25 cellular contexts compared by ENCODE assay signal in the genomic region with DNA sequence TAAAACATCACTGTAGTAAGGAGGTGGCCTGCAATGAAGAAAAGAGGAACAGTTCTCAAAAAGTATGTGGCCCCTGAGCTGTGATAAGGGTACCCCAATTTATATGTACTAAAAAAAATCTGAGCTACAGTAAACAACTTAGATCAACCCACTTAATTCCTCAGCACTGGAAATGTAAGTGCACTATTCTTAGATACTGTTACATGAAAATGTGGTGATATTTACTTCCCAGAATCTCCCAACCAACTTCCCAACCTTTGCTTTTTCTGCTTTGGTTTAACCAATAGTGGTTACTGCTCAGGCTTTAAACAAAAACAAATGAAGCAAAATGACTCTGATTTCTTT.
DNase-seq lines count a peak whose midpoint lies in the region; TF ChIP-seq lines count a peak whose summit lies in the region.
"Had no signal": no experiment of that assay in that cellular context is flagged by ENCODE, and none has a peak within 500 bp of the region (broad histone marks: within the 10 kb centered on the region; RNA-seq: fewer than 3 reads in every experiment).

No MANE protein-coding gene starts in this region.

- no peaks in the 10 kb centered on the region for H3K9me2 ChIP-seq in MM.1S (replicated peaks; ENCODE audit: insufficient read depth, low read length)
- H3K9me2 ChIP-seq in hepatocyte (replicated peaks; ENCODE audit: insufficient read depth) = no peaks in the 10 kb centered on the region

- no peaks in the 10 kb centered on the region for H3K36me3 Mint-ChIP-seq in CD8-positive, alpha-beta memory T cell
- H3K36me3 Mint-ChIP-seq: activated CD8-positive, alpha-beta memory T cell treated with anti-CD3 and anti-CD28 coated beads, Interleukin-2, amount 10 ng/mL, durations not matched to agents 7 days and 5 days; stimulated activated memory B cell treated with anti-CD40 and anti-IgM and Interleukin-4, amounts not matched to agents 10 μg/mL and 1 μg/mL and 100 μg/mL, for 72 hours had no signal

- CTCF ChIA-PET in CD8-positive, alpha-beta memory T cell (lab: Charles Lee) = no interaction called here

- H3K9ac ChIP-seq in MM.1S (ENCODE audit: low read length) (no peak overlapping the region), colonic mucosa (ENCODE audit: low read depth in 2 of 2, low read length in 2 of 2) (no peak overlapping the region), smooth muscle cell (ENCODE audit: low read depth) (no peak overlapping the region)

- H3K27ac ChIP-seq in MM.1S (ENCODE audit: low read length) (peak overlapping the region; percentile 29; the same call in 1 of the 2 replicates), colonic mucosa (peak overlapping the region; percentile 26), hepatocyte (peak overlapping the region; percentile 76), smooth muscle cell (ENCODE audit: low read depth) (peak overlapping the region; percentile 71)
- no peak overlapping the region for H3K27ac ChIP-seq in CD8-positive, alpha-beta memory T cell (ENCODE audit: low read depth, low read length)
- H3K27ac ChIP-seq: prostate gland had no signal

- peaks cover 0 to 4% (median 0%) of the 10 kb centered on the region in 5 donors for H3K9me3 Mint-ChIP-seq in CD8-positive, alpha-beta memory T cell
- H3K9me3 Mint-ChIP-seq: activated T-helper 1 cell treated with anti-CD3 and anti-CD28 coated beads, Interleukin-12 subunit alpha, Interleukin-12 subunit beta, Interleukin-2, Interleukin-4 antibody, amounts not matched to agents 30 ng/mL and 10 ng/mL and 1 ng/mL, durations not matched to agents 14 hours and 24 hours and 36 hours; nephron; stimulated activated memory B cell treated with anti-CD40 and anti-IgM and Interleukin-4, amounts not matched to agents 10 μg/mL and 1 μg/mL and 100 μg/mL, for 72 hours had no signal

- H3K4me3 ChIP-seq in MM.1S (ENCODE audit: low read length) (no peak overlapping the region), colonic mucosa (no peak overlapping the region), hepatocyte (no peak overlapping the region), smooth muscle cell (no peak overlapping the region)
- no peak overlapping the region for H3K4me3 ChIP-seq in CD8-positive, alpha-beta memory T cell (ENCODE audit: low read length)
- H3K4me3 ChIP-seq: esophagus squamous epithelium, HAP-1, K562, prostate gland, testis had no signal

- H3K4me1 ChIP-seq in MM.1S (ENCODE audit: low read length) (peaks cover 44% of the 10 kb centered on the region), colonic mucosa (no peaks in the 10 kb centered on the region), hepatocyte (ENCODE audit: insufficient read depth) (peaks cover 21% of the 10 kb centered on the region), smooth muscle cell (ENCODE audit: low read depth) (peaks cover 31% of the 10 kb centered on the region)
- no peaks in the 10 kb centered on the region for H3K4me1 ChIP-seq in CD8-positive, alpha-beta memory T cell (ENCODE audit: insufficient read depth, low read length)
- H3K4me1 ChIP-seq: esophagus squamous epithelium, HAP-1, prostate gland had no signal

- H3K4me1 Mint-ChIP-seq in CD8-positive, alpha-beta memory T cell = no peaks in the 10 kb centered on the region
- H3K4me1 Mint-ChIP-seq: activated CD4-positive, alpha-beta T cell treated with anti-CD3 and anti-CD28 coated beads for 36 hours; activated CD8-positive, alpha-beta memory T cell treated with anti-CD3 and anti-CD28 coated beads, Interleukin-2, amount 10 ng/mL, durations not matched to agents 7 days and 5 days; CD4-positive, alpha-beta memory T cell; stimulated activated memory B cell treated with anti-CD40 and anti-IgM and Interleukin-4, amounts not matched to agents 10 μg/mL and 1 μg/mL and 100 μg/mL, for 72 hours had no signal

- H3K9me3 ChIP-seq in MM.1S (replicated peaks; ENCODE audit: insufficient read depth, low read length) (no peaks in the 10 kb centered on the region), colonic mucosa (no peaks in the 10 kb centered on the region), hepatocyte (ENCODE audit: low read depth) (no peaks in the 10 kb centered on the region), smooth muscle cell (replicated peaks; ENCODE audit: low read depth) (no peaks in the 10 kb centered on the region)
- H3K9me3 ChIP-seq in CD8-positive, alpha-beta memory T cell (ENCODE audit: low read length) = no peaks in the 10 kb centered on the region
- H3K9me3 ChIP-seq: esophagus squamous epithelium, HAP-1, prostate gland, testis had no signal

- DNase-seq in MM.1S = no peak
- DNase-seq in colonic mucosa = no peak
- no peak for DNase-seq in hepatocyte (ENCODE audit: low spot score)
- no peak for DNase-seq in smooth muscle cell (lab: John Stamatoyannopoulos, UW; ENCODE audit: unreplicated experiment)
- DNase-seq in posterior cingulate gyrus = no peak
- no peak for DNase-seq in NCI-H748 treated with DMSO at 0.1 percent for 48 hours (lab: John Stamatoyannopoulos, UW)
- DNase-seq in CD8-positive, alpha-beta memory T cell = no peak
- no peak for DNase-seq in UCSD-AML1 (lab: John Stamatoyannopoulos, UW; ENCODE audit: unreplicated experiment)
- DNase-seq: activated CD4-positive, alpha-beta T cell treated with anti-CD3 and anti-CD28 coated beads for 36 hours; activated CD8-positive, alpha-beta memory T cell treated with anti-CD3 and anti-CD28 coated beads, Interleukin-2, amount 10 ng/mL, durations not matched to agents 7 days and 5 days; activated naive CD4-positive, alpha-beta T cell treated with anti-CD3 and anti-CD28 coated beads, Interleukin-2, amount 50 U/mL, for 16 hours; anterior cingulate cortex; CD4-positive, alpha-beta memory T cell; DMS153; effector memory CD8-positive, alpha-beta T cell; esophagus squamous epithelium; NCI-H1436 treated with DMSO at 0.1 percent for 48 hours; NCI-H2171; testis had no signal

- intact Hi-C loops in colonic mucosa (cut with DNase I) (no loop called here), posterior cingulate gyrus (cut with DNase I) (no loop called here)

- no peak overlapping the region for H3K4me3 Mint-ChIP-seq in CD8-positive, alpha-beta memory T cell
- H3K4me3 Mint-ChIP-seq: activated CD4-positive, alpha-beta T cell treated with anti-CD3 and anti-CD28 coated beads for 36 hours; activated CD8-positive, alpha-beta memory T cell treated with anti-CD3 and anti-CD28 coated beads, Interleukin-2, amount 10 ng/mL, durations not matched to agents 7 days and 5 days; activated T-helper 1 cell treated with anti-CD3 and anti-CD28 coated beads, Interleukin-12 subunit alpha, Interleukin-12 subunit beta, Interleukin-2, Interleukin-4 antibody, amounts not matched to agents 30 ng/mL and 10 ng/mL and 1 ng/mL, durations not matched to agents 14 hours and 24 hours and 36 hours; CD4-positive, alpha-beta memory T cell; effector memory CD8-positive, alpha-beta T cell; nephron; stimulated activated memory B cell treated with anti-CD40 and anti-IgM and Interleukin-4, amounts not matched to agents 10 μg/mL and 1 μg/mL and 100 μg/mL, for 72 hours had no signal

- no peaks in the 10 kb centered on the region for H3K27me3 Mint-ChIP-seq in CD8-positive, alpha-beta memory T cell
- H3K27me3 Mint-ChIP-seq: activated CD4-positive, alpha-beta T cell treated with anti-CD3 and anti-CD28 coated beads for 36 hours; activated CD8-positive, alpha-beta memory T cell treated with anti-CD3 and anti-CD28 coated beads, Interleukin-2, amount 10 ng/mL, durations not matched to agents 7 days and 5 days; CD4-positive, alpha-beta memory T cell; effector memory CD8-positive, alpha-beta T cell; stimulated activated memory B cell treated with anti-CD40 and anti-IgM and Interleukin-4, amounts not matched to agents 10 μg/mL and 1 μg/mL and 100 μg/mL, for 72 hours had no signal

- H3K27ac Mint-ChIP-seq in CD8-positive, alpha-beta memory T cell = no peak overlapping the region
- H3K27ac Mint-ChIP-seq: activated CD4-positive, alpha-beta T cell treated with anti-CD3 and anti-CD28 coated beads for 36 hours; activated CD8-positive, alpha-beta memory T cell treated with anti-CD3 and anti-CD28 coated beads, Interleukin-2, amount 10 ng/mL, durations not matched to agents 7 days and 5 days; activated T-helper 1 cell treated with anti-CD3 and anti-CD28 coated beads, Interleukin-12 subunit alpha, Interleukin-12 subunit beta, Interleukin-2, Interleukin-4 antibody, amounts not matched to agents 30 ng/mL and 10 ng/mL and 1 ng/mL, durations not matched to agents 14 hours and 24 hours and 36 hours; CD4-positive, alpha-beta memory T cell; effector memory CD8-positive, alpha-beta T cell; stimulated activated memory B cell treated with anti-CD40 and anti-IgM and Interleukin-4, amounts not matched to agents 10 μg/mL and 1 μg/mL and 100 μg/mL, for 72 hours had no signal

- H3K27me3 ChIP-seq in MM.1S (replicated peaks; ENCODE audit: insufficient read depth, low read length) (no peaks in the 10 kb centered on the region), colonic mucosa (no peaks in the 10 kb centered on the region), hepatocyte (no peaks in the 10 kb centered on the region), smooth muscle cell (ENCODE audit: low read depth) (no peaks in the 10 kb centered on the region)
- no peaks in the 10 kb centered on the region for H3K27me3 ChIP-seq in CD8-positive, alpha-beta memory T cell (ENCODE audit: insufficient read depth, low read length, poor library complexity, severe bottlenecking)
- H3K27me3 ChIP-seq: esophagus squamous epithelium, testis had no signal

- H3K79me2 ChIP-seq in MM.1S (ENCODE audit: low read length) = no peaks in the 10 kb centered on the region
- H3K79me2 ChIP-seq in hepatocyte = peaks cover 3% of the 10 kb centered on the region
- H3K79me2 ChIP-seq in smooth muscle cell (ENCODE audit: low read depth) = no peaks in the 10 kb centered on the region

- peak overlapping the region; percentile 11 for H3K4me2 ChIP-seq in MM.1S (ENCODE audit: low read depth, low read length)
- H3K4me2 ChIP-seq in hepatocyte = peak overlapping the region; percentile 56
- H3K4me2 ChIP-seq in smooth muscle cell = peak overlapping the region; percentile 59

- POLR2A ChIA-PET in CD8-positive, alpha-beta memory T cell (lab: Charles Lee) = no interaction called here

- H3K36me3 ChIP-seq in MM.1S (replicated peaks; ENCODE audit: insufficient read depth, low read length) (no peaks in the 10 kb centered on the region), colonic mucosa (no peaks in the 10 kb centered on the region), hepatocyte (replicated peaks; ENCODE audit: insufficient read depth, low read depth) (no peaks in the 10 kb centered on the region), smooth muscle cell (ENCODE audit: low read depth) (no peaks in the 10 kb centered on the region)
- no peaks in the 10 kb centered on the region for H3K36me3 ChIP-seq in CD8-positive, alpha-beta memory T cell (ENCODE audit: insufficient read depth, low read length)
- H3K36me3 ChIP-seq: HAP-1, prostate gland had no signal

- no peaks in the 10 kb centered on the region for H4K20me1 ChIP-seq in MM.1S (ENCODE audit: insufficient read depth, low read length)
- H4K20me1 ChIP-seq in hepatocyte (ENCODE audit: insufficient read depth, poor library complexity, severe bottlenecking) = no peaks in the 10 kb centered on the region
- H4K20me1 ChIP-seq in smooth muscle cell (ENCODE audit: low read depth) = no peaks in the 10 kb centered on the region

- TF ChIP-seq CTCF in MM.1S (IDR thresholded peaks at IDR 0.05; ENCODE audit: low read length) (no peak), colonic mucosa (IDR thresholded peaks at IDR 0.05) (no peak), hepatocyte (IDR thresholded peaks at IDR 0.05; ENCODE audit: poor library complexity) (no peak), smooth muscle cell (IDR thresholded peaks at IDR 0.05; ENCODE audit: borderline replicate concordance, insufficient read depth, poor library complexity, severe bottlenecking) (no peak)

- H3F3A ChIP-seq in MM.1S (ENCODE audit: insufficient read depth, low read length) = peaks cover 7% of the 10 kb centered on the region; the same call in 1 of the 2 replicates
- peaks cover 3% of the 10 kb centered on the region for H3F3A ChIP-seq in smooth muscle cell (ENCODE audit: low read depth)

- no peak overlapping the region for H2AFZ ChIP-seq in MM.1S (ENCODE audit: low read length)
- H2AFZ ChIP-seq in hepatocyte = peak overlapping the region; percentile 27
- H2AFZ ChIP-seq in smooth muscle cell (ENCODE audit: low read depth) = no peak overlapping the region
